ENCODE assay signal across 1 cellular context in genomic region chr7:134767567-134768168, GRCh38.
TF ChIP-seq lines count a peak whose summit lies in the region.

No MANE protein-coding gene starts in this region.

TF ChIP-seq in GM12878, 131 proteins besides CTCF, POLR2A, EP300 and RAD21 (continued from another document):
- TF ChIP-seq, protein P1, sequence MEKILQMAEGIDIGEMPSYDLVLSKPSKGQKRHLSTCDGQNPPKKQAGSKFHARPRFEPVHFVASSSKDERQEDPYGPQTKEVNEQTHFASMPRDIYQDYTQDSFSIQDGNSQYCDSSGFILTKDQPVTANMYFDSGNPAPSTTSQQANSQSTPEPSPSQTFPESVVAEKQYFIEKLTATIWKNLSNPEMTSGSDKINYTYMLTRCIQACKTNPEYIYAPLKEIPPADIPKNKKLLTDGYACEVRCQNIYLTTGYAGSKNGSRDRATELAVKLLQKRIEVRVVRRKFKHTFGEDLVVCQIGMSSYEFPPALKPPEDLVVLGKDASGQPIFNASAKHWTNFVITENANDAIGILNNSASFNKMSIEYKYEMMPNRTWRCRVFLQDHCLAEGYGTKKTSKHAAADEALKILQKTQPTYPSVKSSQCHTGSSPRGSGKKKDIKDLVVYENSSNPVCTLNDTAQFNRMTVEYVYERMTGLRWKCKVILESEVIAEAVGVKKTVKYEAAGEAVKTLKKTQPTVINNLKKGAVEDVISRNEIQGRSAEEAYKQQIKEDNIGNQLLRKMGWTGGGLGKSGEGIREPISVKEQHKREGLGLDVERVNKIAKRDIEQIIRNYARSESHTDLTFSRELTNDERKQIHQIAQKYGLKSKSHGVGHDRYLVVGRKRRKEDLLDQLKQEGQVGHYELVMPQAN (conservative IDR thresholded peaks at IDR 0.05) = no peak
- TF ChIP-seq CBX3 (IDR thresholded peaks at IDR 0.05; ENCODE audit: borderline replicate concordance, low read depth) (no peak), ZNF207 (IDR thresholded peaks at IDR 0.05; ENCODE audit: borderline replicate concordance) (no peak), ZBED1 (IDR thresholded peaks at IDR 0.05; ENCODE audit: borderline replicate concordance) (no peak), BMI1 (IDR thresholded peaks at IDR 0.05; ENCODE audit: borderline replicate concordance) (no peak), PML (IDR thresholded peaks at IDR 0.05; ENCODE audit: low read length) (no peak), SMC3 (IDR thresholded peaks at IDR 0.05; ENCODE audit: borderline replicate concordance, low read length) (no peak), GABPA (IDR thresholded peaks at IDR 0.05; ENCODE audit: low read depth) (peak; percentile 59; the same call in 1 of the 2 replicates), TCF7 (IDR thresholded peaks at IDR 0.05; ENCODE audit: borderline replicate concordance) (no peak), TCF12 (IDR thresholded peaks at IDR 0.05; ENCODE audit: low read depth, low read length) (no peak), PAX5 (IDR thresholded peaks at IDR 0.05; ENCODE audit: borderline replicate concordance, low read depth, low read length) (peak; percentile 32; the same call in 1 of the 2 replicates), ZNF217 (IDR thresholded peaks at IDR 0.05) (no peak), MEF2A (IDR thresholded peaks at IDR 0.05; ENCODE audit: insufficient read depth, low read depth, low read length) (no peak), PAX8 (IDR thresholded peaks at IDR 0.05) (no peak), BHLHE40 (IDR thresholded peaks at IDR 0.05; ENCODE audit: borderline replicate concordance in 1 of 2, low read depth in 2 of 2, low read length in 1 of 2) (peak; percentile 66 to 68; a peak in 3 of 4 replicates), ZBTB33 (IDR thresholded peaks at IDR 0.05) (no peak), CEBPB (IDR thresholded peaks at IDR 0.05; ENCODE audit: borderline replicate concordance in 1 of 2, low read depth in 2 of 2, low read length in 2 of 2) (no peak), IKZF1 (conservative IDR thresholded peaks at IDR 0.05) (0 out of 2 replicates have a peak, but pooled peaks have one; percentile 1), SPI1 (IDR thresholded peaks at IDR 0.05; ENCODE audit: borderline replicate concordance, insufficient read depth, low read depth, low read length) (no peak), MYB (IDR thresholded peaks at IDR 0.05; ENCODE audit: borderline replicate concordance, low read depth, low read length) (no peak), NR2C2 (IDR thresholded peaks at IDR 0.05; ENCODE audit: borderline replicate concordance, control insufficient read depth, insufficient read length, low read depth) (no peak)
- TF ChIP-seq, protein P2, sequence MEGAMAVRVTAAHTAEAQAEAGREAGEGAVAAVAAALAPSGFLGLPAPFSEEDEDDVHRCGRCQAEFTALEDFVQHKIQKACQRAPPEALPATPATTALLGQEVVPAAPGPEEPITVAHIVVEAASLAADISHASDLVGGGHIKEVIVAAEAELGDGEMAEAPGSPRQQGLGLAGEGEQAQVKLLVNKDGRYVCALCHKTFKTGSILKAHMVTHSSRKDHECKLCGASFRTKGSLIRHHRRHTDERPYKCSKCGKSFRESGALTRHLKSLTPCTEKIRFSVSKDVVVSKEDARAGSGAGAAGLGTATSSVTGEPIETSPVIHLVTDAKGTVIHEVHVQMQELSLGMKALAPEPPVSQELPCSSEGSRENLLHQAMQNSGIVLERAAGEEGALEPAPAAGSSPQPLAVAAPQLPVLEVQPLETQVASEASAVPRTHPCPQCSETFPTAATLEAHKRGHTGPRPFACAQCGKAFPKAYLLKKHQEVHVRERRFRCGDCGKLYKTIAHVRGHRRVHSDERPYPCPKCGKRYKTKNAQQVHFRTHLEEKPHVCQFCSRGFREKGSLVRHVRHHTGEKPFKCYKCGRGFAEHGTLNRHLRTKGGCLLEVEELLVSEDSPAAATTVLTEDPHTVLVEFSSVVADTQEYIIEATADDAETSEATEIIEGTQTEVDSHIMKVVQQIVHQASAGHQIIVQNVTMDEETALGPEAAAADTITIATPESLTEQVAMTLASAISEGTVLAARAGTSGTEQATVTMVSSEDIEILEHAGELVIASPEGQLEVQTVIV (IDR thresholded peaks at IDR 0.05; ENCODE audit: borderline replicate concordance, partially characterized antibody) = no peak
TF ChIP-seq in GM12878: peak in this region for 4.
